1 cellular context compared by ENCODE assay signal in the genomic region with DNA sequence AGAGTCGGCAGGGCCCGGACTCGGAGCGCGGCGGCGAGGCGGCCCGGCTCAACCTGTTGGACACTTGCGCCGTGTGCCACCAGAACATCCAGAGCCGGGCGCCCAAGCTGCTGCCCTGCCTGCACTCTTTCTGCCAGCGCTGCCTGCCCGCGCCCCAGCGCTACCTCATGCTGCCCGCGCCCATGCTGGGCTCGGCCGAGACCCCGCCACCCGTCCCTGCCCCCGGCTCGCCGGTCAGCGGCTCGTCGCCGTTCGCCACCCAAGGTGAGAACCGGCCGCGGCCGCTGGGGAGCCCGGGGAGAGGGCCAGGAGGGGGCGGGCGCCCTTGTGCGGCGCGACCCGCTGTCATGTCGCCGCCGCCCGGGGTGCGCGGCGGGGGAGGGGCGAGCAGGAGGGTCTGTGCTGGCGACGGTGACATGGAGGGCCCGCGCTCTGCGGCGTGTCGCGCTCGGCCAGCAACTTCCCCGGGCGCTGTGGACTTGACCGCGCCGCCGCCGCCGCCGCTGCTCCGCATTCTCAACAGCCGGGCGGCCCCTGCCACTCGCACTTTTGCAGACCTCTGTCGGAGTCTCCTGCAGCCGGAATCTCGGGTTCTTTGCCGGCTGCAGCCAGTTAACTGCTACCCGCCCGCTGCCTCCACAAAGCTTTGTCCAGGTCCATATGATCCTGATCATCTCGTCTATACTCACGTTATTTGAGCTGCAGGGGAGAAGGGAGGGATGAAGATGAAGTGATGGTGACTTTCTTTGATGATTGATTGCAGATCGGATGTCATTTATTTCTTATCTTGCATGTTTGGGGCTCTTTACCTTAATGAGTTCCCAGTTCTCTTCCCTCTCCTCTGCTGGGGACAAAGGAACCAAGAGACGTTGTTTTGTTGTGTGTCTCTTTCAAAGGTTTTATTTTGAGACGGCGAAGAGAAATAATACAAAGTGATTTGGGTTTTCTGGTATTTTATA.
TF ChIP-seq lines count a peak whose summit lies in the region.

No MANE protein-coding gene starts in this region.

TF ChIP-seq in HepG2, 621 proteins besides CTCF, POLR2A, EP300 and RAD21 (continued from another document and continues in another):
- TF ChIP-seq KMT2A (CRISPR knock-in tag; IDR thresholded peaks at IDR 0.05) (peak; percentile 69; the same call in 1 of the 2 replicates), ZNF260 (CRISPR knock-in tag; IDR thresholded peaks at IDR 0.05; ENCODE audit: borderline replicate concordance, low read depth) (no peak), ZFY (CRISPR knock-in tag; IDR thresholded peaks at IDR 0.05) (peak; percentile 36; the same call in 1 of the 2 replicates), RFX5 (IDR thresholded peaks at IDR 0.05; ENCODE audit: low read depth, low read length) (no peak), AGO2 (optimal IDR thresholded peaks at IDR 0.05; ENCODE audit: low read depth, low read length) (peak; percentile 100), ZNF678 (CRISPR knock-in tag; IDR thresholded peaks at IDR 0.05) (no peak), CEBPB (IDR thresholded peaks at IDR 0.05; ENCODE audit: borderline replicate concordance, low read depth, low read length) (no peak), ZNF589 (CRISPR knock-in tag; conservative IDR thresholded peaks at IDR 0.05) (0 out of 2 replicates have a peak, but pooled peaks have one; percentile 46), SNAPC2 (CRISPR knock-in tag; IDR thresholded peaks at IDR 0.05) (0 out of 2 replicates have a peak, but pooled peaks have one; percentile 18), SIN3B (IDR thresholded peaks at IDR 0.05; ENCODE audit: low read length) (0 out of 2 replicates have a peak, but pooled peaks have one; percentile 25), ZNF703 (CRISPR knock-in tag; IDR thresholded peaks at IDR 0.05; ENCODE audit: borderline replicate concordance) (no peak), ZNF343 (CRISPR knock-in tag; IDR thresholded peaks at IDR 0.05) (0 out of 2 replicates have a peak, but pooled peaks have one; percentile 16), ELF1 (CRISPR knock-in tag; IDR thresholded peaks at IDR 0.05) (no peak), ZNF225 (CRISPR knock-in tag; IDR thresholded peaks at IDR 0.05) (no peak), ZNF354B (CRISPR knock-in tag; IDR thresholded peaks at IDR 0.05) (0 out of 2 replicates have a peak, but pooled peaks have one; percentile 25), ZNF441 (CRISPR knock-in tag; IDR thresholded peaks at IDR 0.05; ENCODE audit: borderline replicate concordance) (no peak), ZNF30 (CRISPR knock-in tag; IDR thresholded peaks at IDR 0.05) (0 out of 2 replicates have a peak, but pooled peaks have one; percentile 53), SMARCE1 (IDR thresholded peaks at IDR 0.05; ENCODE audit: borderline replicate concordance) (no peak), SPEN (CRISPR knock-in tag; IDR thresholded peaks at IDR 0.05; ENCODE audit: low read depth) (0 out of 2 replicates have a peak, but pooled peaks have one; percentile 21), CCAR2 (optimal IDR thresholded peaks at IDR 0.05; ENCODE audit: low read depth, low read length) (no peak), KLF12 (CRISPR knock-in tag; IDR thresholded peaks at IDR 0.05; ENCODE audit: borderline replicate concordance) (0 out of 2 replicates have a peak, but pooled peaks have one; percentile 2), ZNF543 (CRISPR knock-in tag; IDR thresholded peaks at IDR 0.05) (no peak), ZNF792 (CRISPR knock-in tag; IDR thresholded peaks at IDR 0.05) (no peak), ZNF556 (CRISPR knock-in tag; IDR thresholded peaks at IDR 0.05; ENCODE audit: borderline replicate concordance) (0 out of 2 replicates have a peak, but pooled peaks have one; percentile 29), POLR2G (IDR thresholded peaks at IDR 0.05; ENCODE audit: low read depth, low read length) (0 out of 2 replicates have a peak, but pooled peaks have one; percentile 32), ARNTL (CRISPR knock-in tag; IDR thresholded peaks at IDR 0.05) (peak; percentile 7; the same call in 1 of the 2 replicates), FOXC1 (CRISPR knock-in tag; IDR thresholded peaks at IDR 0.05; ENCODE audit: borderline replicate concordance) (no peak), ZNF430 (CRISPR knock-in tag; IDR thresholded peaks at IDR 0.05) (peak; percentile 21), NR1H2 (CRISPR knock-in tag; IDR thresholded peaks at IDR 0.05; ENCODE audit: borderline replicate concordance, low read depth) (no peak)
- TF ChIP-seq, protein P1, sequence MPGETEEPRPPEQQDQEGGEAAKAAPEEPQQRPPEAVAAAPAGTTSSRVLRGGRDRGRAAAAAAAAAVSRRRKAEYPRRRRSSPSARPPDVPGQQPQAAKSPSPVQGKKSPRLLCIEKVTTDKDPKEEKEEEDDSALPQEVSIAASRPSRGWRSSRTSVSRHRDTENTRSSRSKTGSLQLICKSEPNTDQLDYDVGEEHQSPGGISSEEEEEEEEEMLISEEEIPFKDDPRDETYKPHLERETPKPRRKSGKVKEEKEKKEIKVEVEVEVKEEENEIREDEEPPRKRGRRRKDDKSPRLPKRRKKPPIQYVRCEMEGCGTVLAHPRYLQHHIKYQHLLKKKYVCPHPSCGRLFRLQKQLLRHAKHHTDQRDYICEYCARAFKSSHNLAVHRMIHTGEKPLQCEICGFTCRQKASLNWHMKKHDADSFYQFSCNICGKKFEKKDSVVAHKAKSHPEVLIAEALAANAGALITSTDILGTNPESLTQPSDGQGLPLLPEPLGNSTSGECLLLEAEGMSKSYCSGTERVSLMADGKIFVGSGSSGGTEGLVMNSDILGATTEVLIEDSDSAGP (CRISPR knock-in tag; IDR thresholded peaks at IDR 0.05; ENCODE audit: borderline replicate concordance): no peak
- TF ChIP-seq, protein P2, sequence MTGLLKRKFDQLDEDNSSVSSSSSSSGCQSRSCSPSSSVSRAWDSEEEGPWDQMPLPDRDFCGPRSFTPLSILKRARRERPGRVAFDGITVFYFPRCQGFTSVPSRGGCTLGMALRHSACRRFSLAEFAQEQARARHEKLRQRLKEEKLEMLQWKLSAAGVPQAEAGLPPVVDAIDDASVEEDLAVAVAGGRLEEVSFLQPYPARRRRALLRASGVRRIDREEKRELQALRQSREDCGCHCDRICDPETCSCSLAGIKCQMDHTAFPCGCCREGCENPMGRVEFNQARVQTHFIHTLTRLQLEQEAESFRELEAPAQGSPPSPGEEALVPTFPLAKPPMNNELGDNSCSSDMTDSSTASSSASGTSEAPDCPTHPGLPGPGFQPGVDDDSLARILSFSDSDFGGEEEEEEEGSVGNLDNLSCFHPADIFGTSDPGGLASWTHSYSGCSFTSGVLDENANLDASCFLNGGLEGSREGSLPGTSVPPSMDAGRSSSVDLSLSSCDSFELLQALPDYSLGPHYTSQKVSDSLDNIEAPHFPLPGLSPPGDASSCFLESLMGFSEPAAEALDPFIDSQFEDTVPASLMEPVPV (CRISPR knock-in tag; IDR thresholded peaks at IDR 0.05): 0 out of 2 replicates have a peak, but pooled peaks have one; percentile 42
- TF ChIP-seq, protein P3, sequence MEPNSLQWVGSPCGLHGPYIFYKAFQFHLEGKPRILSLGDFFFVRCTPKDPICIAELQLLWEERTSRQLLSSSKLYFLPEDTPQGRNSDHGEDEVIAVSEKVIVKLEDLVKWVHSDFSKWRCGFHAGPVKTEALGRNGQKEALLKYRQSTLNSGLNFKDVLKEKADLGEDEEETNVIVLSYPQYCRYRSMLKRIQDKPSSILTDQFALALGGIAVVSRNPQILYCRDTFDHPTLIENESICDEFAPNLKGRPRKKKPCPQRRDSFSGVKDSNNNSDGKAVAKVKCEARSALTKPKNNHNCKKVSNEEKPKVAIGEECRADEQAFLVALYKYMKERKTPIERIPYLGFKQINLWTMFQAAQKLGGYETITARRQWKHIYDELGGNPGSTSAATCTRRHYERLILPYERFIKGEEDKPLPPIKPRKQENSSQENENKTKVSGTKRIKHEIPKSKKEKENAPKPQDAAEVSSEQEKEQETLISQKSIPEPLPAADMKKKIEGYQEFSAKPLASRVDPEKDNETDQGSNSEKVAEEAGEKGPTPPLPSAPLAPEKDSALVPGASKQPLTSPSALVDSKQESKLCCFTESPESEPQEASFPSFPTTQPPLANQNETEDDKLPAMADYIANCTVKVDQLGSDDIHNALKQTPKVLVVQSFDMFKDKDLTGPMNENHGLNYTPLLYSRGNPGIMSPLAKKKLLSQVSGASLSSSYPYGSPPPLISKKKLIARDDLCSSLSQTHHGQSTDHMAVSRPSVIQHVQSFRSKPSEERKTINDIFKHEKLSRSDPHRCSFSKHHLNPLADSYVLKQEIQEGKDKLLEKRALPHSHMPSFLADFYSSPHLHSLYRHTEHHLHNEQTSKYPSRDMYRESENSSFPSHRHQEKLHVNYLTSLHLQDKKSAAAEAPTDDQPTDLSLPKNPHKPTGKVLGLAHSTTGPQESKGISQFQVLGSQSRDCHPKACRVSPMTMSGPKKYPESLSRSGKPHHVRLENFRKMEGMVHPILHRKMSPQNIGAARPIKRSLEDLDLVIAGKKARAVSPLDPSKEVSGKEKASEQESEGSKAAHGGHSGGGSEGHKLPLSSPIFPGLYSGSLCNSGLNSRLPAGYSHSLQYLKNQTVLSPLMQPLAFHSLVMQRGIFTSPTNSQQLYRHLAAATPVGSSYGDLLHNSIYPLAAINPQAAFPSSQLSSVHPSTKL (CRISPR knock-in tag; IDR thresholded peaks at IDR 0.05): 0 out of 2 replicates have a peak, but pooled peaks have one; percentile 10
- TF ChIP-seq, protein P4, sequence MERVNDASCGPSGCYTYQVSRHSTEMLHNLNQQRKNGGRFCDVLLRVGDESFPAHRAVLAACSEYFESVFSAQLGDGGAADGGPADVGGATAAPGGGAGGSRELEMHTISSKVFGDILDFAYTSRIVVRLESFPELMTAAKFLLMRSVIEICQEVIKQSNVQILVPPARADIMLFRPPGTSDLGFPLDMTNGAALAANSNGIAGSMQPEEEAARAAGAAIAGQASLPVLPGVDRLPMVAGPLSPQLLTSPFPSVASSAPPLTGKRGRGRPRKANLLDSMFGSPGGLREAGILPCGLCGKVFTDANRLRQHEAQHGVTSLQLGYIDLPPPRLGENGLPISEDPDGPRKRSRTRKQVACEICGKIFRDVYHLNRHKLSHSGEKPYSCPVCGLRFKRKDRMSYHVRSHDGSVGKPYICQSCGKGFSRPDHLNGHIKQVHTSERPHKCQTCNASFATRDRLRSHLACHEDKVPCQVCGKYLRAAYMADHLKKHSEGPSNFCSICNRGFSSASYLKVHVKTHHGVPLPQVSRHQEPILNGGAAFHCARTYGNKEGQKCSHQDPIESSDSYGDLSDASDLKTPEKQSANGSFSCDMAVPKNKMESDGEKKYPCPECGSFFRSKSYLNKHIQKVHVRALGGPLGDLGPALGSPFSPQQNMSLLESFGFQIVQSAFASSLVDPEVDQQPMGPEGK (CRISPR knock-in tag; IDR thresholded peaks at IDR 0.05): peak; percentile 10; the same call in 1 of the 2 replicates
- TF ChIP-seq, protein P5, sequence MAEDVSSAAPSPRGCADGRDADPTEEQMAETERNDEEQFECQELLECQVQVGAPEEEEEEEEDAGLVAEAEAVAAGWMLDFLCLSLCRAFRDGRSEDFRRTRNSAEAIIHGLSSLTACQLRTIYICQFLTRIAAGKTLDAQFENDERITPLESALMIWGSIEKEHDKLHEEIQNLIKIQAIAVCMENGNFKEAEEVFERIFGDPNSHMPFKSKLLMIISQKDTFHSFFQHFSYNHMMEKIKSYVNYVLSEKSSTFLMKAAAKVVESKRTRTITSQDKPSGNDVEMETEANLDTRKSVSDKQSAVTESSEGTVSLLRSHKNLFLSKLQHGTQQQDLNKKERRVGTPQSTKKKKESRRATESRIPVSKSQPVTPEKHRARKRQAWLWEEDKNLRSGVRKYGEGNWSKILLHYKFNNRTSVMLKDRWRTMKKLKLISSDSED (CRISPR knock-in tag; IDR thresholded peaks at IDR 0.05): peak; percentile 42; the same call in 1 of the 2 replicates
- TF ChIP-seq, protein P6, sequence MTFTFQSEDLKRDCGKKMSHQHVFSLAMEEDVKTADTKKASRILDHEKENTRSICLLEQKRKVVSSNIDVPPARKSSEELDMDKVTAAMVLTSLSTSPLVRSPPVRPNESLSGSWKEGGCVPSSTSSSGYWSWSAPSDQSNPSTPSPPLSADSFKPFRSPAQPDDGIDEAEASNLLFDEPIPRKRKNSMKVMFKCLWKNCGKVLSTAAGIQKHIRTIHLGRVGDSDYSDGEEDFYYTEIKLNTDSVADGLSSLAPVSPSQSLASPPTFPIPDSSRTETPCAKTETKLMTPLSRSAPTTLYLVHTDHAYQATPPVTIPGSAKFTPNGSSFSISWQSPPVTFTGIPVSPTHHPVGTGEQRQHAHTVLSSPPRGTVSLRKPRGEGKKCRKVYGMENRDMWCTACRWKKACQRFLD (CRISPR knock-in tag; IDR thresholded peaks at IDR 0.05; ENCODE audit: borderline replicate concordance): peak; percentile 16; the same call in 1 of the 2 replicates
- TF ChIP-seq, protein P7, sequence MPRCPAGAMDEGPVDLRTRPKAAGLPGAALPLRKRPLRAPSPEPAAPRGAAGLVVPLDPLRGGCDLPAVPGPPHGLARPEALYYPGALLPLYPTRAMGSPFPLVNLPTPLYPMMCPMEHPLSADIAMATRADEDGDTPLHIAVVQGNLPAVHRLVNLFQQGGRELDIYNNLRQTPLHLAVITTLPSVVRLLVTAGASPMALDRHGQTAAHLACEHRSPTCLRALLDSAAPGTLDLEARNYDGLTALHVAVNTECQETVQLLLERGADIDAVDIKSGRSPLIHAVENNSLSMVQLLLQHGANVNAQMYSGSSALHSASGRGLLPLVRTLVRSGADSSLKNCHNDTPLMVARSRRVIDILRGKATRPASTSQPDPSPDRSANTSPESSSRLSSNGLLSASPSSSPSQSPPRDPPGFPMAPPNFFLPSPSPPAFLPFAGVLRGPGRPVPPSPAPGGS (CRISPR knock-in tag; IDR thresholded peaks at IDR 0.05): peak; percentile 84; the same call in 1 of the 2 replicates
- TF ChIP-seq, protein P8, sequence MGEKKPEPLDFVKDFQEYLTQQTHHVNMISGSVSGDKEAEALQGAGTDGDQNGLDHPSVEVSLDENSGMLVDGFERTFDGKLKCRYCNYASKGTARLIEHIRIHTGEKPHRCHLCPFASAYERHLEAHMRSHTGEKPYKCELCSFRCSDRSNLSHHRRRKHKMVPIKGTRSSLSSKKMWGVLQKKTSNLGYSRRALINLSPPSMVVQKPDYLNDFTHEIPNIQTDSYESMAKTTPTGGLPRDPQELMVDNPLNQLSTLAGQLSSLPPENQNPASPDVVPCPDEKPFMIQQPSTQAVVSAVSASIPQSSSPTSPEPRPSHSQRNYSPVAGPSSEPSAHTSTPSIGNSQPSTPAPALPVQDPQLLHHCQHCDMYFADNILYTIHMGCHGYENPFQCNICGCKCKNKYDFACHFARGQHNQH (CRISPR knock-in tag; IDR thresholded peaks at IDR 0.05): peak; percentile 10; the same call in 1 of the 2 replicates
- TF ChIP-seq, protein P9, sequence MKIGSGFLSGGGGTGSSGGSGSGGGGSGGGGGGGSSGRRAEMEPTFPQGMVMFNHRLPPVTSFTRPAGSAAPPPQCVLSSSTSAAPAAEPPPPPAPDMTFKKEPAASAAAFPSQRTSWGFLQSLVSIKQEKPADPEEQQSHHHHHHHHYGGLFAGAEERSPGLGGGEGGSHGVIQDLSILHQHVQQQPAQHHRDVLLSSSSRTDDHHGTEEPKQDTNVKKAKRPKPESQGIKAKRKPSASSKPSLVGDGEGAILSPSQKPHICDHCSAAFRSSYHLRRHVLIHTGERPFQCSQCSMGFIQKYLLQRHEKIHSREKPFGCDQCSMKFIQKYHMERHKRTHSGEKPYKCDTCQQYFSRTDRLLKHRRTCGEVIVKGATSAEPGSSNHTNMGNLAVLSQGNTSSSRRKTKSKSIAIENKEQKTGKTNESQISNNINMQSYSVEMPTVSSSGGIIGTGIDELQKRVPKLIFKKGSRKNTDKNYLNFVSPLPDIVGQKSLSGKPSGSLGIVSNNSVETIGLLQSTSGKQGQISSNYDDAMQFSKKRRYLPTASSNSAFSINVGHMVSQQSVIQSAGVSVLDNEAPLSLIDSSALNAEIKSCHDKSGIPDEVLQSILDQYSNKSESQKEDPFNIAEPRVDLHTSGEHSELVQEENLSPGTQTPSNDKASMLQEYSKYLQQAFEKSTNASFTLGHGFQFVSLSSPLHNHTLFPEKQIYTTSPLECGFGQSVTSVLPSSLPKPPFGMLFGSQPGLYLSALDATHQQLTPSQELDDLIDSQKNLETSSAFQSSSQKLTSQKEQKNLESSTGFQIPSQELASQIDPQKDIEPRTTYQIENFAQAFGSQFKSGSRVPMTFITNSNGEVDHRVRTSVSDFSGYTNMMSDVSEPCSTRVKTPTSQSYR (CRISPR knock-in tag; IDR thresholded peaks at IDR 0.05; ENCODE audit: borderline replicate concordance): peak; percentile 80
